20 cellular contexts compared by ENCODE assay signal in the genomic region with DNA sequence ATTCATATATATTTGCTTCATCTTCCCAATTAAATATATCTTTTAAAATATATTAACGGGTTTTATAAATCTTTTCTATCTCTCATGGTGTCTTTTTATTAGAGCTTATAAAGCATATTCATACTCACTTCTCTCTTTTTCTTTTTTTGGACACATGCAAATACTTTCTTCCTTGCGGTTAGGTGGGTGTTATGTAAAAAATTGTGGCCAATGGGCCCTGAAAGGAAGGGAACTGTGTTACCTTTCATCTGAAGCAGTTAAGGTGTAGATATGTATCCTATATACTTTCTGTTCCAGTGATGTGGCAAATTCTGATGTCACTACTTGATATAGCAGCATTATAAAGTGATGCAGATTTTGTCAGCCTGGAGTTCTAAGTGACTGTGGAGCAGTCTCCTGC.
DNase-seq lines count a peak whose midpoint lies in the region; ATAC-seq lines count a peak whose summit lies in the region.
"Had no signal": no experiment of that assay in that cellular context is flagged by ENCODE, and none has a peak within 500 bp of the region (broad histone marks: within the 10 kb centered on the region; RNA-seq: fewer than 3 reads in every experiment).

No MANE protein-coding gene starts in this region.

- peak; percentile 78 for ATAC-seq in GM18867 (IDR thresholded peaks at IDR 0.05; ENCODE audit: unreplicated experiment)
- ATAC-seq in GM21786 (IDR thresholded peaks at IDR 0.05; ENCODE audit: unreplicated experiment): peak; percentile 47
- peak; percentile 71 for ATAC-seq in HG03354 (IDR thresholded peaks at IDR 0.05; ENCODE audit: poor library complexity, severe bottlenecking, unreplicated experiment)
- ATAC-seq: CD8-positive, alpha-beta T cell; foreskin keratinocyte; lower lobe of right lung had no signal

- peak; percentile 6 for DNase-seq in germinal center (ENCODE audit: low spot score)
- DNase-seq in NCI-H446 treated with DMSO at 0.1 percent for 48 hours (lab: John Stamatoyannopoulos, UW): no peak
- DNase-seq in DMS153 (lab: John Stamatoyannopoulos, UW): no peak
- no peak for DNase-seq in LoVo (ENCODE audit: low spot score)
- DNase-seq: activated CD4-positive, alpha-beta T cell treated with anti-CD3 and anti-CD28 coated beads for 4 hours; CD8-positive, alpha-beta T cell; DMS79 treated with DMSO at 0.1 percent for 48 hours; foreskin keratinocyte; HFFc6; hippocampal formation; KBM-7; lower lobe of right lung; NCI-H1694; NCI-H748 treated with DMSO at 0.1 percent for 48 hours; stimulated activated CD4-positive, alpha-beta T cell treated with anti-CD3 and anti-CD28 coated beads, Interleukin-2, amount 100 ng/mL, for 24 hours; stimulated activated naive CD4-positive, alpha-beta T cell treated with Interleukin-2 at 50 U/mL for 16 hours; T-helper 1 cell had no signal
